Comparison of ENCODE assay signal across 24 cellular contexts in genomic region chr20:52529856-52530255, GRCh38.
A peak's percentile ranks its signal among the peaks of the same experiment; 100 is the strongest.
DNase-seq lines count a peak whose midpoint lies in the region; ATAC-seq and TF ChIP-seq lines count a peak whose summit lies in the region.
"Had no signal": no experiment of that assay in that cellular context is flagged by ENCODE, and none has a peak within 500 bp of the region (broad histone marks: within the 10 kb centered on the region; RNA-seq: fewer than 3 reads in every experiment).

No MANE protein-coding gene starts in this region.

- no peaks in the 10 kb centered on the region for H3K4me1 Mint-ChIP-seq in T-helper 17 cell
- H3K4me1 Mint-ChIP-seq: naive thymus-derived CD8-positive, alpha-beta T cell; stimulated activated memory B cell treated with anti-CD40 and anti-IgM and Interleukin-4, amounts not matched to agents 10 μg/mL and 1 μg/mL and 100 μg/mL, for 72 hours had no signal

- no peaks in the 10 kb centered on the region for H3K27me3 Mint-ChIP-seq in T-helper 17 cell
- H3K27me3 Mint-ChIP-seq: activated naive CD4-positive, alpha-beta T cell treated with anti-CD3 and anti-CD28 coated beads, Interleukin-2, amount 50 U/mL, for 24 hours; stimulated activated memory B cell treated with anti-CD40 and anti-IgM and Interleukin-4, amounts not matched to agents 10 μg/mL and 1 μg/mL and 100 μg/mL, for 72 hours had no signal

- TF ChIP-seq CTCF in omental fat pad (IDR thresholded peaks at IDR 0.05) = no peak

- ATAC-seq in T-helper 17 cell = no peak
- no peak for ATAC-seq in GM18511 (IDR thresholded peaks at IDR 0.05; ENCODE audit: unreplicated experiment)
- ATAC-seq in omental fat pad (ENCODE audit: low FRiP score) = no peak
- ATAC-seq: HCT116; heart right ventricle; naive thymus-derived CD8-positive, alpha-beta T cell; stimulated activated memory B cell treated with anti-CD40 and anti-IgM and Interleukin-4, amounts not matched to agents 10 μg/mL and 1 μg/mL and 100 μg/mL, for 72 hours had no signal

- H3K36me3 Mint-ChIP-seq in T-helper 17 cell (ENCODE audit: low read depth) = no peaks in the 10 kb centered on the region
- H3K36me3 Mint-ChIP-seq: activated naive CD4-positive, alpha-beta T cell treated with anti-CD3 and anti-CD28 coated beads, Interleukin-2, amount 50 U/mL, for 24 hours; IgD-negative memory B cell; naive thymus-derived CD8-positive, alpha-beta T cell; stimulated activated memory B cell treated with anti-CD40 and anti-IgM and Interleukin-4, amounts not matched to agents 10 μg/mL and 1 μg/mL and 100 μg/mL, for 72 hours had no signal

- no peaks in the 10 kb centered on the region for H3K9me3 ChIP-seq in T-helper 17 cell (ENCODE audit: control insufficient read depth, low read length, poor library complexity, severe bottlenecking)
- H3K9me3 ChIP-seq: heart right ventricle, vagina had no signal

- DNase-seq in ELR (ENCODE audit: low read depth) (peak; percentile 69), T-helper 17 cell (no peak), iris pigment epithelial cell (ENCODE audit: low read depth) (peak; percentile 45), NCI-H146 (lab: John Stamatoyannopoulos, UW) (no peak), omental fat pad (ENCODE audit: low spot score) (no peak)
- DNase-seq in activated CD4-positive, alpha-beta T cell treated with anti-CD3 and anti-CD28 coated beads, Interleukin-2, amount 50 U/mL, for 48 hours = no peak
- DNase-seq: activated CD4-positive, alpha-beta T cell treated with anti-CD3 and anti-CD28 coated beads, Interleukin-2, amount 50 U/mL, for 1 hour; AML-193; anterior cingulate cortex; caudate nucleus; heart right ventricle; midbrain; naive thymus-derived CD8-positive, alpha-beta T cell; NCI-H1105 treated with DMSO at 0.1 percent for 48 hours; NCI-H774; occipital lobe; stimulated activated CD4-positive, alpha-beta T cell treated with anti-CD3 and anti-CD28 coated beads, Interleukin-4, amount 100 ng/mL, for 1 hour had no signal

- peak overlapping the region; percentile 8 for H3K27ac Mint-ChIP-seq in T-helper 17 cell
- H3K27ac Mint-ChIP-seq: activated naive CD4-positive, alpha-beta T cell treated with anti-CD3 and anti-CD28 coated beads, Interleukin-2, amount 50 U/mL, for 24 hours; activated T-helper 1 cell treated with anti-CD3 and anti-CD28 coated beads, Interleukin-12 subunit alpha, Interleukin-12 subunit beta, Interleukin-2, Interleukin-4 antibody, amounts not matched to agents 30 ng/mL and 10 ng/mL and 1 ng/mL, durations not matched to agents 14 hours and 24 hours and 36 hours; IgD-negative memory B cell; naive thymus-derived CD8-positive, alpha-beta T cell; stimulated activated memory B cell treated with anti-CD40 and anti-IgM and Interleukin-4, amounts not matched to agents 10 μg/mL and 1 μg/mL and 100 μg/mL, for 72 hours had no signal

- H3K4me3 Mint-ChIP-seq in T-helper 17 cell = no peak overlapping the region
- H3K4me3 Mint-ChIP-seq: activated naive CD4-positive, alpha-beta T cell treated with anti-CD3 and anti-CD28 coated beads, Interleukin-2, amount 50 U/mL, for 24 hours; activated T-helper 1 cell treated with anti-CD3 and anti-CD28 coated beads, Interleukin-12 subunit alpha, Interleukin-12 subunit beta, Interleukin-2, Interleukin-4 antibody, amounts not matched to agents 30 ng/mL and 10 ng/mL and 1 ng/mL, durations not matched to agents 14 hours and 24 hours and 36 hours; IgD-negative memory B cell; naive thymus-derived CD8-positive, alpha-beta T cell; stimulated activated memory B cell treated with anti-CD40 and anti-IgM and Interleukin-4, amounts not matched to agents 10 μg/mL and 1 μg/mL and 100 μg/mL, for 72 hours had no signal

Comparison
In these comparisons a context has a peak if more than half of its experiments do, and no peak if none do; other contexts are left out.
1. DNase-seq: peak in ELR (single experiment) and iris pigment epithelial cell (single experiment); none in T-helper 17 cell (0 of 3), activated CD4-positive, alpha-beta T cell treated with anti-CD3 and anti-CD28 coated beads, Interleukin-2, amount 50 U/mL, for 48 hours (0 of 2), NCI-H146 (single experiment) and omental fat pad (single experiment).